Comparison of ENCODE assay signal across 8 cellular contexts in the genomic region with DNA sequence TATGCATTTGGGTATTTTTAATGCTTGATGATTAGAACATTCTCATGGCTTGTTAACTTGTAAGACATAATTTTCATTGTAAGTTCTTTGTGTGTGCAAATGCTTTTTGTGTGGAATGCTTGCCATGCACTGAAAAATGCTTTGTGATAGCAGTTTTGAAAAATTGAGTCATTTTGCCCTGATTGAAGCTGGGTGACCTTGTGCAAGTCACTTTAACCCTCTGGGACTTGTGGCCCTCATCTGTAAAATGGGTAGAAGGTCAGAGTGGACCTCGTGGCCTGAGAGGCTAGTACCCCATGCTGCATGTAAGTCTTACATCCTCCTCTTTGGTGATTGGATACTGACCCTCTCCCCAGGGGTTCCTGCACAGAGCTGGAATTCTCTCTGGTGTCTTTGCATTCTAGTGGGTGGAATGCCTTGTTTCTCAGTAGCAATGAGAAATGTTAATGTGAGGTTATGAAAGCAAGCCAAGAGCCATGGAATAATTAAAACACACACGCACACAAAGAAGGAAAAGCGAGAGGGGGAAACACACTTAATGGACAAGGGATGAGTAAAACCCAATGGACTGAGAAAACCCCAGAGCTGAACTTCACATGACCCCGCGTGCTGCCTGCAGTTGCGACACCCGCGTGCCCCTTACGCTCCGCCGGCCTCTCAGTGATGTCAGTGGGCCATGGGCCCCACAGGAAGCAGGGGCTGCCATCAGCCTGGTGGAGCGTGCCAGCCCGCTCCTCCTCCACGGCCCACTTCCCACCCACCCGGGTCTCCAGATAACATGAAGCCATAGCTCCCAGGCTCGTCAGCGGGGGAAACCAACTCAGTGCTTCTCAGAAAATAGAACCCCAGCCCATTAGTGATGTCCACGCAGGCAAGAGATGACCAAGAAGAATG. TPM values are rescaled to one million over a fixed set of nuclear protein-coding genes. Genes with fewer than 3 reads are reported as not detected.
DNase-seq lines count a peak whose midpoint lies in the region; ATAC-seq and TF ChIP-seq lines count a peak whose summit lies in the region.

No MANE protein-coding gene starts in this region.

- peaks cover 80% of the 10 kb centered on the region for H3K79me2 ChIP-seq in GM23248 (ENCODE audit: insufficient read depth)

- 0 out of 2 replicates have a peak, but pooled peaks cover 11% of the 10 kb centered on the region for H3K36me3 ChIP-seq in GM23248 (ENCODE audit: low read depth)

- peak overlapping the region; percentile 95 for H3K27ac ChIP-seq in GM23248

- H2AFZ ChIP-seq in GM23248: no peak overlapping the region

- H3K9me3 ChIP-seq in GM23248 (ENCODE audit: low read depth): no peaks in the 10 kb centered on the region

- H3K4me3 ChIP-seq in GM23248 (no peak overlapping the region), epithelial cell of proximal tubule (ENCODE audit: low read depth, low read length) (peak overlapping the region; percentile 14)

- DNase-seq in COLO829 (ENCODE audit: low spot score): peak; percentile 45
- peak; percentile 92 for DNase-seq in GM23248
- DNase-seq in NOMO-1 treated with dmso at 0.1 percent for 144 hours (lab: John Stamatoyannopoulos, UW; ENCODE audit: unreplicated experiment): peak; percentile 83
- peak; percentile 100 for DNase-seq in epithelial cell of proximal tubule (ENCODE audit: low read depth)
- DNase-seq in non-pigmented ciliary epithelial cell (ENCODE audit: low read depth): peak; percentile 94
- DNase-seq in effector CD4-positive, alpha-beta T cell: no peak
- DNase-seq in activated naive CD4-positive, alpha-beta T cell treated with anti-CD3 and anti-CD28 coated beads, Interleukin-2, amount 50 U/mL, for 16 hours: no peak

- H3K4me1 ChIP-seq in GM23248 (ENCODE audit: insufficient read depth): peaks cover 58% of the 10 kb centered on the region

- no peak for ATAC-seq in GM19452 (IDR thresholded peaks at IDR 0.05; ENCODE audit: unreplicated experiment)

- peaks cover 66% of the 10 kb centered on the region for H3F3A ChIP-seq in GM23248 (ENCODE audit: insufficient read depth)

- in situ Hi-C loops in GM23248 (cut with MboI): no loop called here

- H4K20me1 ChIP-seq in GM23248 (ENCODE audit: insufficient read depth): no peaks in the 10 kb centered on the region

- H3K27me3 ChIP-seq in GM23248 (replicated peaks; ENCODE audit: insufficient read depth): no peaks in the 10 kb centered on the region

- WGBS in GM23248 (ENCODE audit: low coverage in 1 of 2, low lambda C conversion rate in 2 of 2, missing lambda C conversion rate in 2 of 2), 2 experiments: 55% methylated on average over 16 to 18 of the region's 18 CpGs

- H3K4me2 ChIP-seq in GM23248 (ENCODE audit: unreplicated experiment): peak overlapping the region; percentile 16

- H3K9me2 ChIP-seq in GM23248 (ENCODE audit: insufficient read depth): no peaks in the 10 kb centered on the region

- H3K9ac ChIP-seq in GM23248: peak overlapping the region; percentile 75

- TF ChIP-seq CTCF in epithelial cell of proximal tubule (conservative IDR thresholded peaks at IDR 0.05; ENCODE audit: low read depth, low read length): no peak

RNA-seq across cellular contexts. Expression of gene SMAD3, which starts 44.0 kb away (rescaled TPM):
- total RNA-seq in GM23248 (2014; rRNA removed; shearing (Covaris generic)): 34.0 and 50.1 TPM in 2 replicates
- polyA plus RNA-seq in GM23248 (2016; fragmentation: Nextera tagmentation; extraction: Ambion mirVana): 30.8 and 30.9 TPM in 2 replicates
- 58.2 and 97.4 TPM in 2 replicates for total RNA-seq in epithelial cell of proximal tubule

Comparison
In these comparisons a context has a peak if more than half of its experiments do, and no peak if none do; other contexts are left out.
1. DNase-seq: peak in COLO829 (single experiment), GM23248 (single experiment), NOMO-1 treated with dmso at 0.1 percent for 144 hours (single experiment), epithelial cell of proximal tubule (single experiment) and non-pigmented ciliary epithelial cell (single experiment); none in effector CD4-positive, alpha-beta T cell (single experiment) and activated naive CD4-positive, alpha-beta T cell treated with anti-CD3 and anti-CD28 coated beads, Interleukin-2, amount 50 U/mL, for 16 hours (single experiment).